Comparison of ENCODE assay signal across 8 cellular contexts in the genomic region with DNA sequence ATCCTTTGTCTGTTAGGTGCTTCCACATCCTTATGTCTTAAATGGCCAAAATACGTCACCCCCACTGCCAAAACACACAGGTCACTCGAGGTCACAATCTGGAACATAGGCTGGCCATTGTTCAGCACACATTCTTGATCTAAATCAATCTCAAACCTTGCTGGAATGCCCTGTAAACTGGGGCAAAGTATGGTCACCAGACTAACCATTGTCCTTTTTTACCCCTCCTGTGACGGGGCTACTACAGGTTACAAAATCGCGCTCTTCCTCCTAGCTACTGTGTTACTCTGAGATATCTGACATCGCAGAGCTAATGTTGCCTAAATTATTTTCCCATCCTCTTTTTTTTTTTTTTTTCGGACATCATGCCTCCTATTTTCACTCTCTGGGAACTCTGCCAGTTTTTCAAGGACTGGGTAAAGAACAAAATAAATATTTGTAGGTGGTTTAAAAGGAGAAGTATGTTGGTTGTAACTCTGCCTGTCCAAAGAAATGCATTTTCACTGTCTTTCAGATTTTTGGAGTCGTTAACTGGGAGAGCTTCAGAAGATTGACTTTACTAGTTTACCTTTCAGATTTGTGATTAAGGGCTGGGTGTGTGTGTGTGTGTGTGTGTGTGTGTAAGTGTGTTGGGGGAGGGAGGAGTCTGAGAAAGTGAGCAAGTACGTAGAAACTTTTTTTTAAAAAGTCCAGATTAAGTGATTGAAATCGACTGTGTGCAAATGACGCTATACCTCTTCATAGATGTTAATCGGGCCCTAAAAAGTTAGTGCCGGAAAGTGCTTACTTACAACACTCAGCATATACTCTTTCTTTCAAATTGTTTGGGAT. TPM values are rescaled to one million over a fixed set of nuclear protein-coding genes. Genes with fewer than 3 reads are reported as not detected.
DNase-seq lines count a peak whose midpoint lies in the region; ATAC-seq and FAIRE-seq lines count a peak whose summit lies in the region.

No MANE protein-coding gene starts in this region.

- ATAC-seq in HG03354 (IDR thresholded peaks at IDR 0.05; ENCODE audit: poor library complexity, severe bottlenecking, unreplicated experiment) (no peak), HG03175 (IDR thresholded peaks at IDR 0.05; ENCODE audit: unreplicated experiment) (no peak)

- H3K36me3 ChIP-seq in HUES6 (ENCODE audit: control insufficient read depth, insufficient read depth, low read length): no peaks in the 10 kb centered on the region
- no peaks in the 10 kb centered on the region for H3K36me3 ChIP-seq in iPS-20b (ENCODE audit: insufficient read depth, low read depth, low read length)
- H3K36me3 ChIP-seq in small intestine (ENCODE audit: control insufficient read depth in 2 of 2, insufficient read depth in 2 of 2, low read length in 2 of 2): no peaks in the 10 kb centered on the region

- H3K27me3 Mint-ChIP-seq in activated naive CD8-positive, alpha-beta T cell treated with anti-CD3 and anti-CD28 coated beads for 36 hours: peaks cover 53% of the 10 kb centered on the region

- peaks cover 3% of the 10 kb centered on the region for H3K9me3 Mint-ChIP-seq in activated naive CD8-positive, alpha-beta T cell treated with anti-CD3 and anti-CD28 coated beads for 36 hours

- WGBS in small intestine, 3 donors: 10 to 42% (median 27%) methylated on average over 13 of the region's 13 CpGs

- H3K9me3 ChIP-seq in HUES6 (ENCODE audit: control insufficient read depth, insufficient read depth, low read depth, low read length): no peaks in the 10 kb centered on the region
- H3K9me3 ChIP-seq in iPS-20b (ENCODE audit: insufficient read depth, low read depth, low read length): no peaks in the 10 kb centered on the region; the same call in 1 of the 2 replicates
- no peaks in the 10 kb centered on the region for H3K9me3 ChIP-seq in small intestine (ENCODE audit: control insufficient read depth, low read depth)

- H3K27me3 ChIP-seq in HUES6 (ENCODE audit: control insufficient read depth, insufficient read depth, low read length) (no peaks in the 10 kb centered on the region), iPS-20b (ENCODE audit: insufficient read depth, low read length) (no peaks in the 10 kb centered on the region), small intestine (ENCODE audit: control insufficient read depth in 2 of 2, insufficient read depth in 2 of 2, low read length in 2 of 2) (no peaks in the 10 kb centered on the region)

- H3K9ac ChIP-seq in HUES6 (ENCODE audit: low read length): no peak overlapping the region
- H3K9ac ChIP-seq in iPS-20b (ENCODE audit: low read depth, low read length): peak overlapping the region; percentile 87; the same call in 1 of the 2 replicates

- H3K4me3 Mint-ChIP-seq in activated naive CD8-positive, alpha-beta T cell treated with anti-CD3 and anti-CD28 coated beads for 36 hours: peak overlapping the region; percentile 76

- no peak overlapping the region for H3K27ac Mint-ChIP-seq in activated naive CD8-positive, alpha-beta T cell treated with anti-CD3 and anti-CD28 coated beads for 36 hours

- H3K27ac ChIP-seq in HUES6 (ENCODE audit: low read depth, low read length): no peak overlapping the region; the same call in 1 of the 2 replicates
- no peak overlapping the region for H3K27ac ChIP-seq in iPS-20b (ENCODE audit: low read length)
- H3K27ac ChIP-seq in small intestine (ENCODE audit: low read depth in 1 of 2, low read length in 1 of 2): peak overlapping the region; percentile 68 to 90

- no peaks in the 10 kb centered on the region for H3K36me3 Mint-ChIP-seq in activated naive CD8-positive, alpha-beta T cell treated with anti-CD3 and anti-CD28 coated beads for 36 hours

- H3K4me1 ChIP-seq in HUES6 (ENCODE audit: control insufficient read depth, insufficient read depth, low read length): peaks cover 27% of the 10 kb centered on the region
- peaks cover 31% of the 10 kb centered on the region for H3K4me1 ChIP-seq in iPS-20b (ENCODE audit: insufficient read depth, low read length)
- H3K4me1 ChIP-seq in small intestine (ENCODE audit: control insufficient read depth in 2 of 2, insufficient read depth in 1 of 2, low read depth in 1 of 2, low read length in 1 of 2): peaks cover 0 to 5% of the 10 kb centered on the region in 2 donors

- DNase-seq in activated naive CD8-positive, alpha-beta T cell treated with anti-CD3 and anti-CD28 coated beads for 36 hours: no peak
- DNase-seq in small intestine (peak; percentile 39), SKM-1 treated with dmso at 0.1 percent for 144 hours (lab: John Stamatoyannopoulos, UW; ENCODE audit: unreplicated experiment) (no peak)
- DNase-seq in activated CD8-positive, alpha-beta memory T cell treated with anti-CD3 and anti-CD28 coated beads, Interleukin-2, amount 50 U/mL, for 48 hours: no peak

- peak overlapping the region; percentile 62; the same call in 1 of the 2 replicates for H3K4me3 ChIP-seq in HUES6 (ENCODE audit: low read depth, low read length)
- H3K4me3 ChIP-seq in iPS-20b (ENCODE audit: low read length): peak overlapping the region; percentile 77
- H3K4me3 ChIP-seq in small intestine (ENCODE audit: low read depth in 1 of 2, low read length in 2 of 2): peak overlapping the region in 1 of 2 donors; percentile 60

- FAIRE-seq in small intestine (lab: Jason Lieb, UNC): no peak

- peaks cover 21% of the 10 kb centered on the region for H3K4me1 Mint-ChIP-seq in activated naive CD8-positive, alpha-beta T cell treated with anti-CD3 and anti-CD28 coated beads for 36 hours

RNA-seq across cellular contexts. Expression of gene KIAA1217, which starts 0.9 kb away (rescaled TPM):
- total RNA-seq in activated naive CD8-positive, alpha-beta T cell treated with anti-CD3 and anti-CD28 coated beads for 36 hours: 1 to 10 TPM; 1.5 to 1.6 TPM
- polyA plus RNA-seq in small intestine: 10 to 100 TPM in 1 of 3 donors, 1 to 10 TPM in 2; 9.0 to 12.7 (median 9.4) TPM

Comparison
In these comparisons a context has a peak if more than half of its experiments do, and no peak if none do; other contexts are left out.
1. H3K27ac ChIP-seq: peak in small intestine (2 of 2); none in HUES6 (single experiment) and iPS-20b (single experiment).